In genomic region chr3:58419782-58420512, GRCh38 we compare ENCODE assay signal across 8 cellular contexts. TPM values are rescaled to one million over a fixed set of nuclear protein-coding genes. Genes with fewer than 3 reads are reported as not detected.
DNase-seq lines count a peak whose midpoint lies in the region; ATAC-seq and TF ChIP-seq lines count a peak whose summit lies in the region.

No MANE protein-coding gene starts in this region.

- ATAC-seq in HG03378 (IDR thresholded peaks at IDR 0.05; ENCODE audit: unreplicated experiment), result peak; percentile 76

- no peaks in the 10 kb centered on the region for H3K9me3 Mint-ChIP-seq in MCF 10A (ENCODE audit: unreplicated experiment)

- H3K27ac ChIP-seq in breast epithelium (peak overlapping the region; percentile 1 to 76), tibial artery (peak overlapping the region; percentile 65 to 68)

- TF ChIP-seq CTCF in breast epithelium (IDR thresholded peaks at IDR 0.05), result no peak
- TF ChIP-seq CTCF in MCF 10A (IDR thresholded peaks at IDR 0.05; ENCODE audit: unreplicated experiment), result no peak
- no peak for TF ChIP-seq CTCF in foreskin fibroblast (IDR thresholded peaks at IDR 0.05; ENCODE audit: low read depth, low read length)
- peak in 1 of 2 experiments; percentile 9 for TF ChIP-seq CTCF in tibial artery (IDR thresholded peaks at IDR 0.05)

- no peaks in the 10 kb centered on the region for H3K4me1 ChIP-seq in breast epithelium
- peaks cover 0 to 12% (median 4%) of the 10 kb centered on the region in 4 donors for H3K4me1 ChIP-seq in tibial artery

- no peaks in the 10 kb centered on the region for H3K36me3 ChIP-seq in breast epithelium
- peaks cover 12 to 50% (median 40%) of the 10 kb centered on the region in 3 donors for H3K36me3 ChIP-seq in tibial artery

- H3K4me3 Mint-ChIP-seq in MCF 10A (ENCODE audit: unreplicated experiment), result no peak overlapping the region

- H3K27me3 ChIP-seq in breast epithelium (no peaks in the 10 kb centered on the region), tibial artery (no peaks in the 10 kb centered on the region)

- CTCF ChIA-PET in MCF 10A (lab: Yijun Ruan, JAX), result interaction anchor here (0.6 kb wide), 1 partner anchor 71 kb away, joined by 3 read pairs; no protein-coding TSS in a partner anchor

- no peak overlapping the region for H3K4me3 ChIP-seq in breast epithelium
- H3K4me3 ChIP-seq in foreskin fibroblast (ENCODE audit: low read depth in 1 of 2, low read length in 2 of 2), result no peak overlapping the region
- H3K4me3 ChIP-seq in tibial artery, result no peak overlapping the region

- POLR2A ChIA-PET in MCF 10A (lab: Yijun Ruan, JAX), result interaction anchor here (0.8 to 1.3 kb wide), 3 partner anchors 52 to 112 kb away, joined by 3 to 4 read pairs (median 3); no protein-coding TSS in a partner anchor

- DNase-seq in breast epithelium (ENCODE audit: low spot score in 2 of 2) (no peak), MCF 10A (ENCODE audit: unreplicated experiment) (no peak), foreskin fibroblast (peak; percentile 48 to 76), tibial artery (peak; percentile 52 to 80), retina (no peak), activated gamma-delta T cell treated with Interleukin-2 at 50 U/mL for 16 hours (no peak), pons (ENCODE audit: low spot score) (no peak)

- intact Hi-C loops in breast epithelium (cut with DNase I; ENCODE audit: low total_unique reads), result loop anchor here (5.0 kb wide), 1 partner anchor 992 kb away; no protein-coding TSS in a partner anchor
- intact Hi-C loops in MCF 10A (cut with micrococcal nuclease), result no loop called here
- intact Hi-C loops in tibial artery (cut with DNase I; ENCODE audit: low total_unique reads), result no loop called here

- no peak overlapping the region for H3K27ac Mint-ChIP-seq in MCF 10A (ENCODE audit: low read depth, unreplicated experiment)

- H3K27me3 Mint-ChIP-seq in MCF 10A (ENCODE audit: insufficient read depth, unreplicated experiment), result no peaks in the 10 kb centered on the region

- H3K9me3 ChIP-seq in breast epithelium (no peaks in the 10 kb centered on the region), tibial artery (no peaks in the 10 kb centered on the region)

- TF ChIP-seq POLR2A in breast epithelium (IDR thresholded peaks at IDR 0.05), result no peak

- BruUV-seq in MCF 10A (replicated peaks; lab: Mats Ljungman, UMichigan), result no TSS peak

- H3K36me3 Mint-ChIP-seq in MCF 10A (ENCODE audit: insufficient read depth, unreplicated experiment), result peaks cover 68% of the 10 kb centered on the region

- H3K4me1 Mint-ChIP-seq in MCF 10A (ENCODE audit: insufficient read depth, unreplicated experiment), result no peaks in the 10 kb centered on the region

RNA-seq across cellular contexts. Expression of gene PDHB, which starts 13.7 kb away (rescaled TPM):
- total RNA-seq in breast epithelium (10 to 100 TPM; 56.0 to 68.2 (median 57.1) TPM), MCF 10A (2022) (52.2 and 62.2 TPM in 2 replicates)

Comparison
In these comparisons a context has a peak if more than half of its experiments do, and no peak if none do; other contexts are left out.
1. DNase-seq: peak in foreskin fibroblast (2 of 2) and tibial artery (2 of 2); none in breast epithelium (0 of 2), MCF 10A (single experiment), retina (single experiment), activated gamma-delta T cell treated with Interleukin-2 at 50 U/mL for 16 hours (single experiment) and pons (single experiment).